12 cellular contexts compared by ENCODE assay signal in the genomic region with DNA sequence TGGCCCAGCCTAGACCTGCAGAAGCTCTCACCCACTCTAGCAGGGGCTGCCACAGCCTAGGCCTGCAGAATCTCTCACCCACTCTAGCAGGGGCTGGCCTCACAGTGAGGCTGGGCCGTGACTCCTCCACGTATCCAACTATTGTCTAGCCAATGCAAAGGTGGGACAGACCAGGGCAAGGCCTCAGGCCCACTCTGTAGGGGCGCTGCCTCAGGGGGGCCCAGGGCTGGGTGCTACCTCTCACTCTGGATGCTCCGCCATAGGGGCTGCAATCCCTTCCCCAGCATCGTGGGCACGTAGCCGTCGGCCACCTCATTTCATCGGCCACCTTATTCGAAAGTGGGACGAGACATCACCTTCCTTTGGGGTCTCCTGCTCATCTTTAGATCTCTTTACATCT.
"Had no signal": no experiment of that assay in that cellular context is flagged by ENCODE, and none has a peak within 500 bp of the region (broad histone marks: within the 10 kb centered on the region; RNA-seq: fewer than 3 reads in every experiment).

No MANE protein-coding gene starts in this region.

- H3K27me3 ChIP-seq: tibial nerve had no signal

- H3K9ac ChIP-seq: SK-N-SH had no signal

- H3K9me3 Mint-ChIP-seq: activated B cell treated with CpG ODN at 0.5 μM for 24 hours; activated CD4-positive, alpha-beta T cell treated with anti-CD3 and anti-CD28 coated beads, Interleukin-2, amount 10 ng/mL, durations not matched to agents 7 days and 5 days; activated naive CD8-positive, alpha-beta T cell treated with anti-CD3 and anti-CD28 coated beads for 36 hours; mesothelial cell of epicardium had no signal

- H3K36me3 ChIP-seq: tibial nerve had no signal

- H3K9me3 ChIP-seq: SK-N-SH, tibial nerve had no signal

- H3K36me3 Mint-ChIP-seq: activated naive CD8-positive, alpha-beta T cell treated with anti-CD3 and anti-CD28 coated beads for 36 hours; mesothelial cell of epicardium had no signal

- H3K27ac Mint-ChIP-seq: activated B cell treated with CpG ODN at 0.5 μM for 24 hours; activated CD4-positive, alpha-beta T cell treated with anti-CD3 and anti-CD28 coated beads, Interleukin-2, amount 10 ng/mL, durations not matched to agents 7 days and 5 days; activated naive CD8-positive, alpha-beta T cell treated with anti-CD3 and anti-CD28 coated beads for 36 hours; mesothelial cell of epicardium had no signal

- H3K4me3 Mint-ChIP-seq: activated B cell treated with CpG ODN at 0.5 μM for 24 hours; activated CD4-positive, alpha-beta T cell treated with anti-CD3 and anti-CD28 coated beads, Interleukin-2, amount 10 ng/mL, durations not matched to agents 7 days and 5 days; activated naive CD8-positive, alpha-beta T cell treated with anti-CD3 and anti-CD28 coated beads for 36 hours; mesothelial cell of epicardium had no signal

- H3K27me3 Mint-ChIP-seq: activated B cell treated with CpG ODN at 0.5 μM for 24 hours; activated CD4-positive, alpha-beta T cell treated with anti-CD3 and anti-CD28 coated beads, Interleukin-2, amount 10 ng/mL, durations not matched to agents 7 days and 5 days; activated naive CD8-positive, alpha-beta T cell treated with anti-CD3 and anti-CD28 coated beads for 36 hours had no signal

- H3K4me3 ChIP-seq: skin epidermis, tibial nerve had no signal

- DNase-seq: activated B cell treated with CpG ODN at 0.5 μM for 24 hours; activated CD4-positive, alpha-beta T cell treated with anti-CD3 and anti-CD28 coated beads, Interleukin-2, amount 10 ng/mL, durations not matched to agents 7 days and 5 days; activated effector memory CD4-positive, alpha-beta T cell treated with anti-CD3 and anti-CD28 coated beads, Interleukin-2, amount 50 U/mL, for 16 hours; activated naive CD8-positive, alpha-beta T cell treated with anti-CD3 and anti-CD28 coated beads for 36 hours; activated T-cell treated with anti-CD3 and anti-CD28 coated beads, Interleukin-2, amount 50 U/mL, for 1 hour; anterior cingulate cortex; cortex of kidney; effector CD8-positive, alpha-beta T cell; SK-N-SH had no signal

- H3K4me1 Mint-ChIP-seq: activated B cell treated with CpG ODN at 0.5 μM for 24 hours; activated CD4-positive, alpha-beta T cell treated with anti-CD3 and anti-CD28 coated beads, Interleukin-2, amount 10 ng/mL, durations not matched to agents 7 days and 5 days; activated naive CD8-positive, alpha-beta T cell treated with anti-CD3 and anti-CD28 coated beads for 36 hours had no signal
